Comparison of ENCODE assay signal across 2 cellular contexts in the genomic region with DNA sequence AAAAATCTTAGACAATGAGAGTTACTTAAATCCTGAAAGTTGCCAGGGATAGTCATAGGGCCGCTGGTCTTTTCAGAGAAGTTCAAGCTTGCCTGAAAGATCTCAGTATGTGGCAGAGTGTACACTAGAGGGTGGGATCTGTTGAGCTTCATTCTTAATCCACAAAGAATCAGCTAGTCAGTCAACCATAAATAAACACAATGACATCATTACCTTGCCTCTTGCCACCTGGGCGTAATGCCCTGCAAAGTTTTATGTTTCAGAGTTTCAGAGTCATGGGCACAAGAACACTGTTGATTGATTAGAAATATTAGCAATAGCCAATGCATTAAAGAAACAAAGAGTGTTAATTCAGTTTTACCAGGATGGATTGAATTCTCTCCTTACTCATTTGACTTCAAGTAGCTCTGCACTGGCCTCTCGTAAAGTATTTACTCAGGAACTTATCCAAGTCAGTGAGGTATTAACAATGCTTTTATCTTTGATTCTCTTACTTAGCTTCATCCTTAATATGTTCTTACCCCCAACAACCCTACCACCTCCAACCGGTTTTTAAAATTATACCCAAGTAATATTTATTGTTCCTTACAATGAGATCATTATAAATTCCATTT.
TF ChIP-seq lines count a peak whose summit lies in the region.

No MANE protein-coding gene starts in this region.

TF ChIP-seq in IMR-90, 13 proteins besides CTCF, POLR2A, EP300 and RAD21:
- TF ChIP-seq CHD1 (IDR thresholded peaks at IDR 0.05; ENCODE audit: low read depth, low read length) (no peak), MXI1 (IDR thresholded peaks at IDR 0.05; ENCODE audit: borderline replicate concordance, low read depth, low read length) (no peak), MAFK (IDR thresholded peaks at IDR 0.05; ENCODE audit: low read depth, low read length) (no peak), SMC3 (IDR thresholded peaks at IDR 0.05; ENCODE audit: low read depth, low read length) (no peak), FOS (IDR thresholded peaks at IDR 0.05; ENCODE audit: low read depth, low read length) (no peak), MAZ (IDR thresholded peaks at IDR 0.05; ENCODE audit: borderline replicate concordance, low read depth, low read length) (no peak), RCOR1 (IDR thresholded peaks at IDR 0.05; ENCODE audit: insufficient replicate concordance, low read length) (no peak)
- TF ChIP-seq, protein P1, sequence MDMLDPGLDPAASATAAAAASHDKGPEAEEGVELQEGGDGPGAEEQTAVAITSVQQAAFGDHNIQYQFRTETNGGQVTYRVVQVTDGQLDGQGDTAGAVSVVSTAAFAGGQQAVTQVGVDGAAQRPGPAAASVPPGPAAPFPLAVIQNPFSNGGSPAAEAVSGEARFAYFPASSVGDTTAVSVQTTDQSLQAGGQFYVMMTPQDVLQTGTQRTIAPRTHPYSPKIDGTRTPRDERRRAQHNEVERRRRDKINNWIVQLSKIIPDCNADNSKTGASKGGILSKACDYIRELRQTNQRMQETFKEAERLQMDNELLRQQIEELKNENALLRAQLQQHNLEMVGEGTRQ (IDR thresholded peaks at IDR 0.05; ENCODE audit: low read depth, low read length) = no peak

TF ChIP-seq in SK-N-SH, 30 proteins besides CTCF, POLR2A, EP300 and RAD21:
- TF ChIP-seq, protein P2, sequence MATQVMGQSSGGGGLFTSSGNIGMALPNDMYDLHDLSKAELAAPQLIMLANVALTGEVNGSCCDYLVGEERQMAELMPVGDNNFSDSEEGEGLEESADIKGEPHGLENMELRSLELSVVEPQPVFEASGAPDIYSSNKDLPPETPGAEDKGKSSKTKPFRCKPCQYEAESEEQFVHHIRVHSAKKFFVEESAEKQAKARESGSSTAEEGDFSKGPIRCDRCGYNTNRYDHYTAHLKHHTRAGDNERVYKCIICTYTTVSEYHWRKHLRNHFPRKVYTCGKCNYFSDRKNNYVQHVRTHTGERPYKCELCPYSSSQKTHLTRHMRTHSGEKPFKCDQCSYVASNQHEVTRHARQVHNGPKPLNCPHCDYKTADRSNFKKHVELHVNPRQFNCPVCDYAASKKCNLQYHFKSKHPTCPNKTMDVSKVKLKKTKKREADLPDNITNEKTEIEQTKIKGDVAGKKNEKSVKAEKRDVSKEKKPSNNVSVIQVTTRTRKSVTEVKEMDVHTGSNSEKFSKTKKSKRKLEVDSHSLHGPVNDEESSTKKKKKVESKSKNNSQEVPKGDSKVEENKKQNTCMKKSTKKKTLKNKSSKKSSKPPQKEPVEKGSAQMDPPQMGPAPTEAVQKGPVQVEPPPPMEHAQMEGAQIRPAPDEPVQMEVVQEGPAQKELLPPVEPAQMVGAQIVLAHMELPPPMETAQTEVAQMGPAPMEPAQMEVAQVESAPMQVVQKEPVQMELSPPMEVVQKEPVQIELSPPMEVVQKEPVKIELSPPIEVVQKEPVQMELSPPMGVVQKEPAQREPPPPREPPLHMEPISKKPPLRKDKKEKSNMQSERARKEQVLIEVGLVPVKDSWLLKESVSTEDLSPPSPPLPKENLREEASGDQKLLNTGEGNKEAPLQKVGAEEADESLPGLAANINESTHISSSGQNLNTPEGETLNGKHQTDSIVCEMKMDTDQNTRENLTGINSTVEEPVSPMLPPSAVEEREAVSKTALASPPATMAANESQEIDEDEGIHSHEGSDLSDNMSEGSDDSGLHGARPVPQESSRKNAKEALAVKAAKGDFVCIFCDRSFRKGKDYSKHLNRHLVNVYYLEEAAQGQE (IDR thresholded peaks at IDR 0.05; ENCODE audit: low read depth, low read length) = no peak
- TF ChIP-seq, protein P3, sequence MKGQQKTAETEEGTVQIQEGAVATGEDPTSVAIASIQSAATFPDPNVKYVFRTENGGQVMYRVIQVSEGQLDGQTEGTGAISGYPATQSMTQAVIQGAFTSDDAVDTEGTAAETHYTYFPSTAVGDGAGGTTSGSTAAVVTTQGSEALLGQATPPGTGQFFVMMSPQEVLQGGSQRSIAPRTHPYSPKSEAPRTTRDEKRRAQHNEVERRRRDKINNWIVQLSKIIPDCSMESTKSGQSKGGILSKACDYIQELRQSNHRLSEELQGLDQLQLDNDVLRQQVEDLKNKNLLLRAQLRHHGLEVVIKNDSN (IDR thresholded peaks at IDR 0.05; ENCODE audit: borderline replicate concordance, low read depth) = no peak
- TF ChIP-seq TCF12 (IDR thresholded peaks at IDR 0.05) = peak; percentile 20; the same call in 1 of the 2 replicates
- TF ChIP-seq EZH2phosphoT487 (IDR thresholded peaks at IDR 0.05; ENCODE audit: borderline replicate concordance, low read depth) = no peak
- TF ChIP-seq, protein P4, sequence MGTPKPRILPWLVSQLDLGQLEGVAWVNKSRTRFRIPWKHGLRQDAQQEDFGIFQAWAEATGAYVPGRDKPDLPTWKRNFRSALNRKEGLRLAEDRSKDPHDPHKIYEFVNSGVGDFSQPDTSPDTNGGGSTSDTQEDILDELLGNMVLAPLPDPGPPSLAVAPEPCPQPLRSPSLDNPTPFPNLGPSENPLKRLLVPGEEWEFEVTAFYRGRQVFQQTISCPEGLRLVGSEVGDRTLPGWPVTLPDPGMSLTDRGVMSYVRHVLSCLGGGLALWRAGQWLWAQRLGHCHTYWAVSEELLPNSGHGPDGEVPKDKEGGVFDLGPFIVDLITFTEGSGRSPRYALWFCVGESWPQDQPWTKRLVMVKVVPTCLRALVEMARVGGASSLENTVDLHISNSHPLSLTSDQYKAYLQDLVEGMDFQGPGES (IDR thresholded peaks at IDR 0.05; ENCODE audit: low read depth, low read length) = no peak
- TF ChIP-seq, protein P5, sequence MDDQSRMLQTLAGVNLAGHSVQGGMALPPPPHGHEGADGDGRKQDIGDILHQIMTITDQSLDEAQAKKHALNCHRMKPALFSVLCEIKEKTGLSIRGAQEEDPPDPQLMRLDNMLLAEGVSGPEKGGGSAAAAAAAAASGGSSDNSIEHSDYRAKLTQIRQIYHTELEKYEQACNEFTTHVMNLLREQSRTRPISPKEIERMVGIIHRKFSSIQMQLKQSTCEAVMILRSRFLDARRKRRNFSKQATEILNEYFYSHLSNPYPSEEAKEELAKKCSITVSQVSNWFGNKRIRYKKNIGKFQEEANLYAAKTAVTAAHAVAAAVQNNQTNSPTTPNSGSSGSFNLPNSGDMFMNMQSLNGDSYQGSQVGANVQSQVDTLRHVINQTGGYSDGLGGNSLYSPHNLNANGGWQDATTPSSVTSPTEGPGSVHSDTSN (IDR thresholded peaks at IDR 0.05) = peak; percentile 22; the same call in 1 of the 2 replicates
